Comparison of ENCODE assay signal across 1 cellular context in genomic region chr1:230979389-230979716, GRCh38.
TF ChIP-seq lines count a peak whose summit lies in the region.

No MANE protein-coding gene starts in this region.

TF ChIP-seq in GM12878, 131 proteins besides CTCF, POLR2A, EP300 and RAD21:
- no peak for TF ChIP-seq STAT3 (IDR thresholded peaks at IDR 0.05; ENCODE audit: low read depth, low read length)
- no peak for TF ChIP-seq BRCA1 (IDR thresholded peaks at IDR 0.05; ENCODE audit: low read depth, low read length)
- no peak for TF ChIP-seq EGR1 (IDR thresholded peaks at IDR 0.05; ENCODE audit: borderline replicate concordance in 1 of 2, low read depth in 2 of 2, low read length in 2 of 2)
- no peak for TF ChIP-seq USF1 (IDR thresholded peaks at IDR 0.05; ENCODE audit: borderline replicate concordance, extremely low read length, insufficient read depth, low read depth, low read length)
- no peak for TF ChIP-seq NRF1 (conservative IDR thresholded peaks at IDR 0.05; ENCODE audit: low read depth, low read length)
- TF ChIP-seq RCOR1 (conservative IDR thresholded peaks at IDR 0.05; ENCODE audit: low read depth, low read length): no peak
- no peak for TF ChIP-seq HDGF (IDR thresholded peaks at IDR 0.05)
- no peak for TF ChIP-seq SRF (IDR thresholded peaks at IDR 0.05; ENCODE audit: low read depth in 2 of 2, low read length in 2 of 2)
- peak; percentile 3 for TF ChIP-seq SKIL (IDR thresholded peaks at IDR 0.05; ENCODE audit: low read depth, poor library complexity, severe bottlenecking)
- no peak for TF ChIP-seq FOXK2 (IDR thresholded peaks at IDR 0.05)
- TF ChIP-seq RELA (IDR thresholded peaks at IDR 0.05; ENCODE audit: borderline replicate concordance, partially characterized antibody): no peak
- no peak for TF ChIP-seq SUZ12 (IDR thresholded peaks at IDR 0.05; ENCODE audit: unreplicated experiment)
- TF ChIP-seq PML (IDR thresholded peaks at IDR 0.05; ENCODE audit: low read length): 0 out of 2 replicates have a peak, but pooled peaks have one; percentile 5
